ENCODE assay signal across 19 cellular contexts in genomic region chr7:87624628-87625027, GRCh38. TPM values are rescaled to one million over a fixed set of nuclear protein-coding genes. Genes with fewer than 3 reads are reported as not detected.
DNase-seq lines count a peak whose midpoint lies in the region; TF ChIP-seq lines count a peak whose summit lies in the region.
"Had no signal": no experiment of that assay in that cellular context is flagged by ENCODE, and none has a peak within 500 bp of the region (broad histone marks: within the 10 kb centered on the region; RNA-seq: fewer than 3 reads in every experiment).

No MANE protein-coding gene starts in this region.

- H3K27ac ChIP-seq in WERI-Rb-1 (no peak overlapping the region), liver (ENCODE audit: low read depth in 1 of 2, low read length in 2 of 2) (no peak overlapping the region), brain microvascular endothelial cell (no peak overlapping the region)
- H3K27ac ChIP-seq: BLaER1, HL-60, lower lobe of right lung, parathyroid adenoma, testis had no signal

- peak; percentile 76 to 80 for TF ChIP-seq RAD21 in liver (IDR thresholded peaks at IDR 0.05)

- H3K4me1 ChIP-seq in liver (ENCODE audit: control insufficient read depth in 4 of 4, insufficient read depth in 4 of 4, low read length in 3 of 4): peaks cover 0 to 12% (median 6%) of the 10 kb centered on the region in 4 donors
- H3K4me1 ChIP-seq: BLaER1, parathyroid adenoma, testis had no signal

- H3K9ac ChIP-seq in liver (ENCODE audit: low read depth in 1 of 2, low read length in 2 of 2): no peak overlapping the region
- H3K9ac ChIP-seq: BLaER1, parathyroid adenoma had no signal

- WGBS in liver: 68% methylated on average over 7 of the region's 7 CpGs

- TF ChIP-seq CTCF in WERI-Rb-1 (IDR thresholded peaks at IDR 0.05; ENCODE audit: low read depth, low read length) (peak; percentile 3; the same call in 1 of the 2 replicates), liver (IDR thresholded peaks at IDR 0.05; ENCODE audit: low read depth, low read length, missing input control) (peak; percentile 47), brain microvascular endothelial cell (IDR thresholded peaks at IDR 0.05; ENCODE audit: low read depth, low read length, missing control alignments) (no peak)

- in situ Hi-C loops in brain microvascular endothelial cell (cut with HindIII; ENCODE audit: low pct_ligation_motif_present, low sequenced_read_pairs): no loop called here

- peak; percentile 6 for DNase-seq in ELR (ENCODE audit: low read depth)
- peak; percentile 6 to 13 for DNase-seq in Kasumi-1 (lab: John Stamatoyannopoulos, UW)
- DNase-seq in WERI-Rb-1: no peak
- DNase-seq in anterior cingulate cortex (lab: John Stamatoyannopoulos, UW): no peak
- DNase-seq in Ammon's horn (ENCODE audit: low spot score): no peak
- no peak for DNase-seq in brain microvascular endothelial cell
- DNase-seq: activated CD4-positive, alpha-beta T cell treated with anti-CD3 and anti-CD28 coated beads, Interleukin-2, amount 50 U/mL, for 48 hours; activated T-cell treated with anti-CD3 and anti-CD28 coated beads, Interleukin-2, amount 50 U/mL, for 72 hours; cerebellar nuclear complex; DMS79; KBM-7; lower lobe of right lung; NCI-H1417; testis had no signal

- no peak overlapping the region for H3K4me3 ChIP-seq in WERI-Rb-1 (ENCODE audit: low read depth, low read length)
- no peak overlapping the region for H3K4me3 ChIP-seq in liver (ENCODE audit: low read depth in 1 of 3, low read length in 3 of 3)
- H3K4me3 ChIP-seq in brain microvascular endothelial cell (ENCODE audit: low read depth, low read length): no peak overlapping the region
- H3K4me3 ChIP-seq: BLaER1, lower lobe of right lung, smooth muscle cell, testis had no signal

- no peaks in the 10 kb centered on the region for H3K36me3 ChIP-seq in WERI-Rb-1
- no peaks in the 10 kb centered on the region for H3K36me3 ChIP-seq in liver (ENCODE audit: control insufficient read depth in 4 of 4, insufficient read depth in 3 of 4, low read depth in 1 of 4, low read length in 3 of 4)
- no peaks in the 10 kb centered on the region for H3K36me3 ChIP-seq in brain microvascular endothelial cell (replicated peaks)
- H3K36me3 ChIP-seq: BLaER1, lower lobe of right lung had no signal

- H3K9me3 ChIP-seq in WERI-Rb-1 (ENCODE audit: severe bottlenecking) (no peaks in the 10 kb centered on the region), liver (ENCODE audit: control insufficient read depth in 4 of 4, low read length in 3 of 4) (no peaks in the 10 kb centered on the region)
- H3K9me3 ChIP-seq: lower lobe of right lung, testis had no signal

- H3K27me3 ChIP-seq in WERI-Rb-1 (ENCODE audit: insufficient read depth, low read depth, severe bottlenecking) (no peaks in the 10 kb centered on the region), liver (ENCODE audit: control insufficient read depth in 4 of 4, insufficient read depth in 4 of 4, low read length in 3 of 4) (no peaks in the 10 kb centered on the region), brain microvascular endothelial cell (replicated peaks) (no peaks in the 10 kb centered on the region)
- H3K27me3 ChIP-seq: BLaER1, testis had no signal

TF ChIP-seq in liver, 16 proteins besides CTCF, POLR2A, EP300 and RAD21:
- TF ChIP-seq FOXA2 (IDR thresholded peaks at IDR 0.05): no peak
- no peak for TF ChIP-seq ATF3 (IDR thresholded peaks at IDR 0.05)
- no peak for TF ChIP-seq JUND (IDR thresholded peaks at IDR 0.05)
- no peak for TF ChIP-seq HNF4G (IDR thresholded peaks at IDR 0.05)
- no peak for TF ChIP-seq FOXA1 (IDR thresholded peaks at IDR 0.05)
- no peak for TF ChIP-seq REST (IDR thresholded peaks at IDR 0.05)
- no peak for TF ChIP-seq TAF1 (conservative IDR thresholded peaks at IDR 0.05)
- no peak for TF ChIP-seq GABPA (IDR thresholded peaks at IDR 0.05 in 1 of 2, conservative IDR thresholded peaks at IDR 0.05 in 1 of 2)
- TF ChIP-seq HNF4A (conservative IDR thresholded peaks at IDR 0.05): no peak

RNA-seq across cellular contexts. Expression of gene RUNDC3B, which starts 3.6 kb away (rescaled TPM):
- 1 to 10 TPM in 1 of 2 donors, under 1 TPM in 1; 0.93 to 6.4 TPM for total RNA-seq in liver
- polyA plus RNA-seq in liver: 1 to 10 TPM; 4.9 to 6.2 TPM

RNA-seq across cellular contexts. Expression of gene ABCB1, which starts 23.9 kb away (rescaled TPM):
- 10 to 100 TPM; 20.6 to 53.2 TPM for total RNA-seq in liver
- polyA plus RNA-seq in liver: 10 to 100 TPM; 11.9 to 21.4 TPM

Comparison
In these comparisons a context has a peak if more than half of its experiments do, and no peak if none do; other contexts are left out.
1. DNase-seq: peak in ELR (single experiment) and Kasumi-1 (2 of 2); none in WERI-Rb-1 (single experiment), anterior cingulate cortex (0 of 58), Ammon's horn (single experiment) and brain microvascular endothelial cell (single experiment).